Comparison of ENCODE assay signal across 1 cellular context in the genomic region with DNA sequence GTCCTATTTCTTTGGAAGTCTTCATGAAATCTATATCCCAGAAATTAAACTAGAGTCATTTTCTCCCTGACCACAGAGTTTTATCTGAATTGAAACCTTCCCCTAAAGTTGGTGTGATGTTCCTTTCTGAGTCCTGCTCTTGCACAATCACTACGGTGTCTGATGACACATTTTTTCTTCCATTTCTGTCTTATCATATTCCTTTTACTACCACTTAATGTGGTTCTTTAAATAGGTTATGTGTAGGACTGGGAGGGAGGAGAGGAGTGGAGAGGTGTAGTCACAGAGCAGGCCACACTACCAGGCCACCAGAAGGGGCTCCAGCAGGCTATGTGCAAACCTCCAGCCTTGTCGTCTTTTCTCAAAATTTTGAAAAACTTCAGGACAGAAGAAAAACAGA.
TF ChIP-seq lines count a peak whose summit lies in the region.

No MANE protein-coding gene starts in this region.

TF ChIP-seq in IMR-90, 13 proteins besides CTCF, POLR2A, EP300 and RAD21 (continued from another document):
- TF ChIP-seq CEBPB (IDR thresholded peaks at IDR 0.05; ENCODE audit: low read depth, low read length) (peak; percentile 98), SMC3 (IDR thresholded peaks at IDR 0.05; ENCODE audit: low read depth, low read length) (no peak), NFE2L2 (IDR thresholded peaks at IDR 0.05; ENCODE audit: low read depth, low read length) (no peak), FOS (IDR thresholded peaks at IDR 0.05; ENCODE audit: low read depth, low read length) (no peak), RCOR1 (IDR thresholded peaks at IDR 0.05; ENCODE audit: insufficient replicate concordance, low read length) (no peak)
TF ChIP-seq in IMR-90: peak in this region for 1.
